Comparison of ENCODE assay signal across 24 cellular contexts in the genomic region with DNA sequence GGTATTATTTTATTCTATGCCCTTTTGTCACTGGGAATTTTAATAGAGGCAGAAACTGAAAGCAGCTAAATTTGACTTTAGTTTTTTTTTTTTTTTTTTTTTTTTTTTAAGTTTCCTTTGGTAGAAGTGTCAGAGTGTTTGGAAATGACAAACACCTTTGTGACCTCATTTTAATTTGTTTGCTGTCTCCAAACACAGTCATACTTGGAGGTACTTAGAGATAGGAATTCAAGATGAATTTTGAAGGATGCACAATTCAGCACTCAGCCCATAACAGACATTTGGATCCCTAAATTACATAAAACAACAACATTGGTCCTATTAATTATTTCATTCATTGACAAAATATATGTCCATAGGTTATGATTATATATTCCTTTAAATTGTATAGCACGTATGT. TPM values are rescaled to one million over a fixed set of nuclear protein-coding genes. Genes with fewer than 3 reads are reported as not detected.
A peak's percentile ranks its signal among the peaks of the same experiment; 100 is the strongest.
DNase-seq lines count a peak whose midpoint lies in the region; ATAC-seq, FAIRE-seq and TF ChIP-seq lines count a peak whose summit lies in the region.
"Had no signal": no experiment of that assay in that cellular context is flagged by ENCODE, and none has a peak within 500 bp of the region (broad histone marks: within the 10 kb centered on the region; RNA-seq: fewer than 3 reads in every experiment).

No MANE protein-coding gene starts in this region.

- TF ChIP-seq POLR2A in HepG2 (IDR thresholded peaks at IDR 0.05; ENCODE audit: insufficient read depth in 1 of 2, low read depth in 2 of 2, low read length in 2 of 2): no peak

- H3K9ac ChIP-seq in MM.1S (ENCODE audit: low read length) (no peak overlapping the region), HepG2 (ENCODE audit: insufficient read depth, low read depth, low read length) (no peak overlapping the region)
- H3K9ac ChIP-seq: BLaER1 had no signal

- H3K4me1 ChIP-seq in MM.1S (ENCODE audit: low read length): 0 out of 2 replicates have a peak, but pooled peaks cover 4% of the 10 kb centered on the region
- no peaks in the 10 kb centered on the region for H3K4me1 ChIP-seq in left lung
- no peaks in the 10 kb centered on the region for H3K4me1 ChIP-seq in HepG2 (ENCODE audit: insufficient read depth, low read length)
- H3K4me1 ChIP-seq: BE2C, BLaER1 had no signal

- H3F3A ChIP-seq in MM.1S (ENCODE audit: insufficient read depth, low read length): no peaks in the 10 kb centered on the region

- H3K27me3 ChIP-seq in MM.1S (replicated peaks; ENCODE audit: insufficient read depth, low read length) (no peaks in the 10 kb centered on the region), left lung (no peaks in the 10 kb centered on the region), HepG2 (ENCODE audit: control insufficient read depth in 1 of 2, insufficient read depth in 2 of 2, low read length in 2 of 2) (no peaks in the 10 kb centered on the region; a peak in 1 of 5 replicates)
- H3K27me3 ChIP-seq: BE2C, BLaER1 had no signal

- H3K79me2 ChIP-seq in MM.1S (ENCODE audit: low read length) (no peaks in the 10 kb centered on the region), HepG2 (ENCODE audit: insufficient read depth, low read length) (no peaks in the 10 kb centered on the region)

- peak; percentile 57 for ATAC-seq in left lung
- no peak for ATAC-seq in HepG2

- no peak for DNase-seq in MM.1S
- DNase-seq in left lung: no peak
- DNase-seq in activated gamma-delta T cell treated with Interleukin-2 at 50 U/mL for 16 hours: no peak
- DNase-seq in activated CD4-positive, alpha-beta T cell treated with anti-CD3 and anti-CD28 coated beads for 48 hours: no peak
- DNase-seq in HepG2 (ENCODE audit: low spot score): no peak
- DNase-seq: 8988T; ACHN; BE2C; C1 segment of cervical spinal cord; CD4-positive, alpha-beta memory T cell; CD4-positive, CD25-positive, alpha-beta regulatory T cell; CD8-positive, alpha-beta memory T cell; COR-L47; DMS 273 treated with DMSO at 0.1 percent for 48 hours; DMS153; DMS79; DND-41; EL; GF-D8 had no signal

- no peak overlapping the region for H2AFZ ChIP-seq in MM.1S (ENCODE audit: low read length)
- no peak overlapping the region for H2AFZ ChIP-seq in HepG2 (ENCODE audit: low read length)

- TF ChIP-seq CTCF in MM.1S (IDR thresholded peaks at IDR 0.05; ENCODE audit: low read length) (no peak), left lung (IDR thresholded peaks at IDR 0.05) (no peak), HepG2 (CRISPR knock-in tag; IDR thresholded peaks at IDR 0.05) (no peak)

- H3K27ac ChIP-seq in MM.1S (ENCODE audit: low read length) (no peak overlapping the region), left lung (no peak overlapping the region), HepG2 (ENCODE audit: extremely low read length, insufficient read depth, low read length) (no peak overlapping the region)
- H3K27ac ChIP-seq: BLaER1 had no signal

- in situ Hi-C loops in HepG2 (cut with HindIII; ENCODE audit: extremely low pct_ligation_motif_present, low pct_unique_long_range_greater_than_20kb): no loop called here

- CTCF ChIA-PET in HepG2 (lab: Yijun Ruan, JAX; ENCODE audit: low intra/inter-chr PET ratio, low total read pairs): no interaction called here

- BruUV-seq in HepG2 (replicated peaks; lab: Mats Ljungman, UMichigan): no TSS peak

- H3K4me3 ChIP-seq in MM.1S (ENCODE audit: low read length): no peak overlapping the region
- H3K4me3 ChIP-seq in left lung: no peak overlapping the region
- H3K4me3 ChIP-seq in HepG2 (replicated peaks in 1 of 3; ENCODE audit: insufficient read depth in 1 of 3, low read depth in 2 of 3, low read length in 3 of 3): no peak overlapping the region
- H3K4me3 ChIP-seq: BLaER1 had no signal

- POLR2A ChIA-PET in HepG2 (lab: Yijun Ruan, JAX): no interaction called here

- TF ChIP-seq EP300 in HepG2 (IDR thresholded peaks at IDR 0.05; ENCODE audit: low read depth in 2 of 2, low read length in 2 of 2) (no peak), HepG2 (CRISPR knock-in tag; IDR thresholded peaks at IDR 0.05; ENCODE audit: borderline replicate concordance) (no peak)

- FAIRE-seq in G401.6 (lab: Jason Lieb, UNC) (peak; percentile 11), HepG2 (lab: Jason Lieb, UNC) (no peak)
- FAIRE-seq: GM12891, GM19239 had no signal

- H4K20me1 ChIP-seq in MM.1S (ENCODE audit: insufficient read depth, low read length) (no peaks in the 10 kb centered on the region), HepG2 (ENCODE audit: insufficient read depth, low read length) (no peaks in the 10 kb centered on the region)
- H4K20me1 ChIP-seq: BLaER1 had no signal

- intact Hi-C loops in left lung (cut with DNase I): no loop called here
- intact Hi-C loops in HepG2 (cut with micrococcal nuclease; ENCODE audit: unreplicated experiment): no loop called here

- H3K4me2 ChIP-seq in MM.1S (ENCODE audit: low read depth, low read length) (peak overlapping the region; percentile 8; the same call in 1 of the 2 replicates), HepG2 (ENCODE audit: low read depth, low read length) (no peak overlapping the region)
- H3K4me2 ChIP-seq: BLaER1 had no signal

- H3K36me3 ChIP-seq in MM.1S (replicated peaks; ENCODE audit: insufficient read depth, low read length) (no peaks in the 10 kb centered on the region), left lung (no peaks in the 10 kb centered on the region), HepG2 (replicated peaks in 1 of 2; ENCODE audit: control insufficient read depth in 1 of 2, insufficient read depth in 2 of 2, low read length in 2 of 2) (no peaks in the 10 kb centered on the region)
- H3K36me3 ChIP-seq: BE2C, BLaER1 had no signal

- no peak for TF ChIP-seq RAD21 in HepG2 (CRISPR knock-in tag; IDR thresholded peaks at IDR 0.05)

- WGBS in HepG2 (ENCODE audit: low lambda C conversion rate): 5% methylated on average over 1 of the region's 1 CpG

- no peaks in the 10 kb centered on the region for H3K9me2 ChIP-seq in MM.1S (replicated peaks; ENCODE audit: insufficient read depth, low read length)

- no peaks in the 10 kb centered on the region for H3K9me3 ChIP-seq in MM.1S (replicated peaks; ENCODE audit: insufficient read depth, low read length)
- no peaks in the 10 kb centered on the region for H3K9me3 ChIP-seq in left lung
- peaks cover 12% of the 10 kb centered on the region; the same call in 1 of the 2 replicates for H3K9me3 ChIP-seq in HepG2 (ENCODE audit: low read length)
- H3K9me3 ChIP-seq: BE2C, BLaER1 had no signal

TF ChIP-seq in HepG2, 621 proteins besides CTCF, POLR2A, EP300 and RAD21 (continues in another document):
- TF ChIP-seq KLF6 (CRISPR knock-in tag; IDR thresholded peaks at IDR 0.05): no peak
- TF ChIP-seq, protein P1, sequence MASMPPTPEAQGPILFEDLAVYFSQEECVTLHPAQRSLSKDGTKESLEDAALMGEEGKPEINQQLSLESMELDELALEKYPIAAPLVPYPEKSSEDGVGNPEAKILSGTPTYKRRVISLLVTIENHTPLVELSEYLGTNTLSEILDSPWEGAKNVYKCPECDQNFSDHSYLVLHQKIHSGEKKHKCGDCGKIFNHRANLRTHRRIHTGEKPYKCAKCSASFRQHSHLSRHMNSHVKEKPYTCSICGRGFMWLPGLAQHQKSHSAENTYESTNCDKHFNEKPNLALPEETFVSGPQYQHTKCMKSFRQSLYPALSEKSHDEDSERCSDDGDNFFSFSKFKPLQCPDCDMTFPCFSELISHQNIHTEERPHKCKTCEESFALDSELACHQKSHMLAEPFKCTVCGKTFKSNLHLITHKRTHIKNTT (CRISPR knock-in tag; IDR thresholded peaks at IDR 0.05): no peak
- TF ChIP-seq, protein P2, sequence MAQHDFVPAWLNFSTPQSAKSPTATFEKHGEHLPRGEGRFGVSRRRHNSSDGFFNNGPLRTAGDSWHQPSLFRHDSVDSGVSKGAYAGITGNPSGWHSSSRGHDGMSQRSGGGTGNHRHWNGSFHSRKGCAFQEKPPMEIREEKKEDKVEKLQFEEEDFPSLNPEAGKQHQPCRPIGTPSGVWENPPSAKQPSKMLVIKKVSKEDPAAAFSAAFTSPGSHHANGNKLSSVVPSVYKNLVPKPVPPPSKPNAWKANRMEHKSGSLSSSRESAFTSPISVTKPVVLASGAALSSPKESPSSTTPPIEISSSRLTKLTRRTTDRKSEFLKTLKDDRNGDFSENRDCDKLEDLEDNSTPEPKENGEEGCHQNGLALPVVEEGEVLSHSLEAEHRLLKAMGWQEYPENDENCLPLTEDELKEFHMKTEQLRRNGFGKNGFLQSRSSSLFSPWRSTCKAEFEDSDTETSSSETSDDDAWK (CRISPR knock-in tag; IDR thresholded peaks at IDR 0.05): no peak
- TF ChIP-seq ZNF703 (CRISPR knock-in tag; IDR thresholded peaks at IDR 0.05; ENCODE audit: borderline replicate concordance): no peak
- TF ChIP-seq DDIT3 (CRISPR knock-in tag; IDR thresholded peaks at IDR 0.05): no peak

RNA-seq across cellular contexts. Expression of gene NAALADL2, which starts 43.4 kb away (rescaled TPM):
- total RNA-seq in left lung (1 to 10 TPM; 9.8 to 9.9 TPM), HepG2 (2016; rRNA removed; fragmentation: Illumina TruSeq; extraction: Trizol) (0.34 TPM in 1 of 2 replicates, not detected in the other)
- total RNA-seq in HepG2 (2016; cell fraction: cytosol; rRNA removed; fragmentation: Illumina TruSeq; extraction: Trizol; ENCODE audit: low read depth): 0.44 TPM in 1 of 2 replicates, not detected in the other
- 0.30 TPM in 1 of 2 replicates, not detected in the other for total RNA-seq in HepG2 (2016; cell fraction: insoluble cytoplasmic fraction; rRNA removed; fragmentation: Illumina TruSeq; extraction: Trizol)
- 0.09 TPM in 1 of 2 replicates, not detected in the other for total RNA-seq in HepG2 (2016; cell fraction: membrane; rRNA removed; fragmentation: Illumina TruSeq; extraction: Trizol)
- 1.3 TPM in 1 of 2 replicates, not detected in the other for total RNA-seq in HepG2 (2016; cell fraction: nucleus; rRNA removed; fragmentation: Illumina TruSeq; extraction: Trizol)
- polyA plus RNA-seq in HepG2 (2011; rRNA removed): 0.08 TPM in 2 replicates
- 0.01 TPM in 1 of 2 replicates, not detected in the other for polyA plus RNA-seq in HepG2 (2011; cell fraction: cytosol; rRNA removed)
- 3.5 TPM in 1 of 2 replicates, not detected in the other for polyA plus RNA-seq in HepG2 (2011; cell fraction: nucleus; rRNA removed)
- polyA plus RNA-seq in HepG2 (2012): not detected in 2 replicates
- not detected in 2 replicates for polyA plus RNA-seq in HepG2 (2016; cell fraction: cytosol; fragmentation: Illumina TruSeq; extraction: Trizol; ENCODE audit: low read depth)
- polyA plus RNA-seq in HepG2 (2016; cell fraction: insoluble cytoplasmic fraction; fragmentation: Illumina TruSeq; extraction: Trizol; ENCODE audit: low read depth): not detected in 2 replicates
- polyA plus RNA-seq in HepG2 (2016; cell fraction: membrane; fragmentation: Illumina TruSeq; extraction: Trizol; ENCODE audit: low read depth): not detected in 2 replicates
- polyA plus RNA-seq in HepG2 (2016; cell fraction: nucleus; fragmentation: Illumina TruSeq; extraction: Trizol; ENCODE audit: insufficient read depth, low read depth): not detected in 2 replicates
- 0.20 and 0.28 TPM in 2 replicates for polyA minus RNA-seq in HepG2 (2011; rRNA and poly(A)+ RNA removed; ENCODE audit: low replicate concordance)
- polyA minus RNA-seq in HepG2 (2011; cell fraction: cytosol; rRNA and poly(A)+ RNA removed): not detected in 2 replicates
- polyA minus RNA-seq in HepG2 (2011; cell fraction: nucleus; rRNA and poly(A)+ RNA removed): 1.5 and 4.2 TPM in 2 replicates
- total RNA-seq: CD4-positive, alpha-beta memory T cell; CD4-positive, CD25-positive, alpha-beta regulatory T cell; CD8-positive, alpha-beta memory T cell had no signal
- polyA plus RNA-seq: CD14-positive monocyte; CD4-positive, alpha-beta memory T cell; CD4-positive, CD25-positive, alpha-beta regulatory T cell; CD8-positive, alpha-beta memory T cell had no signal
